ENCODE assay signal across 1 cellular context in genomic region chr19:49678970-49679831, GRCh38.
TF ChIP-seq lines count a peak whose summit lies in the region.

No MANE protein-coding gene starts in this region.

TF ChIP-seq in H1, 55 proteins besides CTCF, POLR2A, EP300 and RAD21:
- no peak for TF ChIP-seq GABPA (IDR thresholded peaks at IDR 0.05; ENCODE audit: borderline replicate concordance, insufficient read depth, low read length)
- TF ChIP-seq FOSL1 (IDR thresholded peaks at IDR 0.05; ENCODE audit: insufficient read depth, low read depth, low read length) = no peak
